10 cellular contexts compared by ENCODE assay signal in the genomic region with DNA sequence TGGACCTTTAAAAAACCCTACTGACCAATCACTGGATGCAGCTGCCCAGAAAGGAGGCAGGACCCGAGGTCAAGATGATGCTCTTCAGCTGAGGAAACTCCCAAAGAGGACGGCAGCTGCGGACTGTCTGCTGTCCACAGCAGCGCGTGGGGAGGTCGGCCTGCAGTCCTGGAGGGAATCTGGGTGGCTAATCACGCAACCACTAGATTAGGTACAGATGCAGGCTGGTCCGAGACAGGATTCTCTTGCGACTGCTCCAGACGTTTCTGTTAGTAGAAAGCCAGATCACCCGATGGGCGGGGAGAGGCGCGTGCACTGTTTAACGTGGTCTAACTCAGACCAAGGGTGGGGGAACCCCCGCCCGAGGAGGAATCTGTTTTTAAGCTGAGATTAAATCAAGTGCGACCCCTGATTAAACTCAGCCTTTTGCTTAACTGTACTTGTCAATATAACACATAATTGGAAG. TPM values are rescaled to one million over a fixed set of nuclear protein-coding genes. Genes with fewer than 3 reads are reported as not detected.
A peak's percentile ranks its signal among the peaks of the same experiment; 100 is the strongest.
DNase-seq lines count a peak whose midpoint lies in the region; ATAC-seq and TF ChIP-seq lines count a peak whose summit lies in the region.
"Had no signal": no experiment of that assay in that cellular context is flagged by ENCODE, and none has a peak within 500 bp of the region (broad histone marks: within the 10 kb centered on the region; RNA-seq: fewer than 3 reads in every experiment).

No MANE protein-coding gene starts in this region.

- H3K4me3 ChIP-seq in H7 (ENCODE audit: insufficient read depth, low read depth, low read length) = no peak overlapping the region

- H3K36me3 ChIP-seq in H7 (replicated peaks; ENCODE audit: control insufficient read depth, insufficient read depth, low read length) = no peaks in the 10 kb centered on the region

- no peak overlapping the region for H3K27ac Mint-ChIP-seq in stimulated activated naive CD8-positive, alpha-beta T cell treated with anti-CD3 and anti-CD28 coated beads, Interleukin-15, amount 100 ng/mL, for 72 hours
- H3K27ac Mint-ChIP-seq in glutamatergic neuron (ENCODE audit: unreplicated experiment) = no peak overlapping the region
- H3K27ac Mint-ChIP-seq: natural killer cell treated with Interleukin-12 subunit alpha and Interleukin-12 subunit beta and Interleukin-15 and Interleukin-18, amount 100 ng/mL, for 72 hours had no signal

- H3K9me3 Mint-ChIP-seq in stimulated activated naive CD8-positive, alpha-beta T cell treated with anti-CD3 and anti-CD28 coated beads, Interleukin-15, amount 100 ng/mL, for 72 hours = no peaks in the 10 kb centered on the region
- H3K9me3 Mint-ChIP-seq in glutamatergic neuron (ENCODE audit: unreplicated experiment) = peaks cover 6% of the 10 kb centered on the region
- H3K9me3 Mint-ChIP-seq: natural killer cell treated with Interleukin-12 subunit alpha and Interleukin-12 subunit beta and Interleukin-15 and Interleukin-18, amount 100 ng/mL, for 72 hours had no signal

- DNase-seq in AG09319 (ENCODE audit: extremely low read depth, low read depth) = peak; percentile 58
- DNase-seq in H7 = peak; percentile 41
- peak; percentile 48 for DNase-seq in dedifferentiated amniotic fluid mesenchymal stem cell (ENCODE audit: extremely low spot score)
- DNase-seq in mucosa of gallbladder (ENCODE audit: low spot score) = peak; percentile 33
- DNase-seq in stimulated activated naive CD8-positive, alpha-beta T cell treated with anti-CD3 and anti-CD28 coated beads, Interleukin-15, amount 100 ng/mL, for 72 hours = no peak
- no peak for DNase-seq in glomerular visceral epithelial cell (ENCODE audit: extremely low spot score)
- no peak for DNase-seq in glutamatergic neuron
- DNase-seq in NCI-H526 treated with DMSO at 0.1 percent for 48 hours (lab: John Stamatoyannopoulos, UW) = no peak
- DNase-seq: Karpas-422 had no signal

- H3K27me3 Mint-ChIP-seq in stimulated activated naive CD8-positive, alpha-beta T cell treated with anti-CD3 and anti-CD28 coated beads, Interleukin-15, amount 100 ng/mL, for 72 hours = peaks cover 42% of the 10 kb centered on the region
- H3K27me3 Mint-ChIP-seq in glutamatergic neuron (ENCODE audit: unreplicated experiment) = peaks cover 8% of the 10 kb centered on the region

- no peaks in the 10 kb centered on the region for H3K27me3 ChIP-seq in H7 (ENCODE audit: control insufficient read depth, insufficient read depth, low read length)

- H3K4me3 Mint-ChIP-seq in stimulated activated naive CD8-positive, alpha-beta T cell treated with anti-CD3 and anti-CD28 coated beads, Interleukin-15, amount 100 ng/mL, for 72 hours = no peak overlapping the region
- no peak overlapping the region for H3K4me3 Mint-ChIP-seq in glutamatergic neuron (ENCODE audit: unreplicated experiment)
- H3K4me3 Mint-ChIP-seq: natural killer cell treated with Interleukin-12 subunit alpha and Interleukin-12 subunit beta and Interleukin-15 and Interleukin-18, amount 100 ng/mL, for 72 hours had no signal

- H3K36me3 Mint-ChIP-seq in glutamatergic neuron (ENCODE audit: unreplicated experiment) = peaks cover 3% of the 10 kb centered on the region
- H3K36me3 Mint-ChIP-seq: natural killer cell treated with Interleukin-12 subunit alpha and Interleukin-12 subunit beta and Interleukin-15 and Interleukin-18, amount 100 ng/mL, for 72 hours had no signal

- no peak for ATAC-seq in stimulated activated naive CD8-positive, alpha-beta T cell treated with anti-CD3 and anti-CD28 coated beads, Interleukin-15, amount 100 ng/mL, for 72 hours
- ATAC-seq: natural killer cell treated with Interleukin-12 subunit alpha and Interleukin-12 subunit beta and Interleukin-15 and Interleukin-18, amount 100 ng/mL, for 72 hours had no signal

- peaks cover 26% of the 10 kb centered on the region for H3K4me1 Mint-ChIP-seq in stimulated activated naive CD8-positive, alpha-beta T cell treated with anti-CD3 and anti-CD28 coated beads, Interleukin-15, amount 100 ng/mL, for 72 hours
- peaks cover 11% of the 10 kb centered on the region for H3K4me1 Mint-ChIP-seq in glutamatergic neuron (ENCODE audit: low read depth, unreplicated experiment)

- TF ChIP-seq CTCF in AG09319 (IDR thresholded peaks at IDR 0.05; ENCODE audit: low read depth, low read length) (no peak), glutamatergic neuron (IDR thresholded peaks at IDR 0.05; ENCODE audit: partially characterized antibody, unreplicated experiment) (no peak)

RNA-seq across cellular contexts. Expression of gene CTRB2, which starts 8.8 kb away (rescaled TPM):
- not detected in 2 replicates for total RNA-seq in H7 (2014; rRNA removed; shearing (Covaris generic))
- total RNA-seq in mucosa of gallbladder (26.7 TPM), glutamatergic neuron (ENCODE audit: unreplicated experiment) (not detected)
- total RNA-seq: natural killer cell treated with Interleukin-12 subunit alpha and Interleukin-12 subunit beta and Interleukin-15 and Interleukin-18, amount 100 ng/mL, for 72 hours had no signal

RNA-seq across cellular contexts. Expression of gene CTRB1, which starts 20.6 kb away (rescaled TPM):
- not detected in 2 replicates for total RNA-seq in H7 (2014; rRNA removed; shearing (Covaris generic))
- total RNA-seq in mucosa of gallbladder (15.0 TPM), glutamatergic neuron (ENCODE audit: unreplicated experiment) (not detected)
- total RNA-seq: natural killer cell treated with Interleukin-12 subunit alpha and Interleukin-12 subunit beta and Interleukin-15 and Interleukin-18, amount 100 ng/mL, for 72 hours had no signal

RNA-seq across cellular contexts. Expression of gene ZFP1, which starts 49.8 kb away (rescaled TPM):
- total RNA-seq in H7 (2014; rRNA removed; shearing (Covaris generic)) = 6.1 and 9.7 TPM in 2 replicates
- 11.4 TPM for total RNA-seq in mucosa of gallbladder
- total RNA-seq in glutamatergic neuron (ENCODE audit: unreplicated experiment) = 16.1 TPM

RNA-seq across cellular contexts. Expression of gene BCAR1, which starts 53.3 kb away (rescaled TPM):
- total RNA-seq in H7 (2014; rRNA removed; shearing (Covaris generic)) = 63.0 and 68.4 TPM in 2 replicates
- total RNA-seq in mucosa of gallbladder (223 TPM), glutamatergic neuron (ENCODE audit: unreplicated experiment) (212 TPM)
- total RNA-seq: natural killer cell treated with Interleukin-12 subunit alpha and Interleukin-12 subunit beta and Interleukin-15 and Interleukin-18, amount 100 ng/mL, for 72 hours had no signal

Comparison
In these comparisons a context has a peak if more than half of its experiments do, and no peak if none do; other contexts are left out.
1. DNase-seq: peak in AG09319 (single experiment), H7 (single experiment), dedifferentiated amniotic fluid mesenchymal stem cell (single experiment) and mucosa of gallbladder (single experiment); none in stimulated activated naive CD8-positive, alpha-beta T cell treated with anti-CD3 and anti-CD28 coated beads, Interleukin-15, amount 100 ng/mL, for 72 hours (0 of 2), glomerular visceral epithelial cell (single experiment), glutamatergic neuron (single experiment) and NCI-H526 treated with DMSO at 0.1 percent for 48 hours (single experiment).
2. RNA of gene CTRB2, which starts 8.8 kb away (total RNA-seq): 26.7 TPM in mucosa of gallbladder (single experiment); not detected in H7 and not detected in glutamatergic neuron (single experiment); every median in the first group is over 10 times any median in the second.
3. RNA of gene CTRB1, which starts 20.6 kb away (total RNA-seq): 15.0 TPM in mucosa of gallbladder (single experiment); not detected in H7 and not detected in glutamatergic neuron (single experiment); every median in the first group is over 10 times any median in the second.